8 cellular contexts compared by ENCODE assay signal in the genomic region with DNA sequence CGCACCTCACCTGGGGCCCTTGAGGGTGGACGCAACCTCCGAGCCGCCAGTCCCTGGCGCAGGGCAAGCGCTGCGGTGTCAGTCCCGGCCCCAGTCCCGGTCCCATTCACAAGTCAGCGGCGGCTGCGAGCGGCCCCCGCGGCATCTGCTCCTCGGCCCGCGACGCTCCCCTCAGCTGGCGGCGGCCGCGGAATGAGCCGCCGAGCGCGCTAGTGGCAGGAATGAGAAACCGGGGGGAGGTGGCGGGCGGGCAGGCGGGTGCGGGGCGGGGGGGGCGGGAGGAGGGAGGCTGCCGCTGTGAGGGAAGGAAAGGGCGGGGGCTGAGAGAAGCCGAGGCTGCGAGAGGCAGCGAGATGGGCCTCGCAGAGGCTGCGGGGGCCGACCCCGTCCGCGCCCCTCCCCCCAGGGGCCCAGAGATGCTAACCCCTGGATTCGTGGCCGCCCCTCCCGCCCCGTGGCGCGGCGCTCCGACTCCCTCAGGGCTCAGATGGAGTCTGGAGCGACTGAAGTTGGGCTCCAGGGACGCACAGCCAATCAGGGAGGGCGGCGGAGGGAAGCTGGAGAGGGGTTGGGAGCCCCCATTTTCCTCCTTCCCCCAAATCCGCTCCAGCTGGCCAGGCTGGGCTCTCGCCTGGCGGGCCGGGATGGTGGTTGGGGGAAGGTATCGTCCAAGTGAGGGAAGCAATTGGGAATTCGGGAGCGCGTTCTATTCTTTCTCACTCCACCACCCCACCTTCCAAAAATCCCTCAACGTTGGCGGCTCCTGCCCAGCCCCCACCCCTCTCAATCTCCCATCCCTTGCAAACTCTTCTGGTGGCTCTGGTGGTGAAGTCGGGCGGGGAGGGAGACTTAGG. TPM values are rescaled to one million over a fixed set of nuclear protein-coding genes. Genes with fewer than 3 reads are reported as not detected.
DNase-seq lines count a peak whose midpoint lies in the region; ATAC-seq and TF ChIP-seq lines count a peak whose summit lies in the region.

A gene with protein sequence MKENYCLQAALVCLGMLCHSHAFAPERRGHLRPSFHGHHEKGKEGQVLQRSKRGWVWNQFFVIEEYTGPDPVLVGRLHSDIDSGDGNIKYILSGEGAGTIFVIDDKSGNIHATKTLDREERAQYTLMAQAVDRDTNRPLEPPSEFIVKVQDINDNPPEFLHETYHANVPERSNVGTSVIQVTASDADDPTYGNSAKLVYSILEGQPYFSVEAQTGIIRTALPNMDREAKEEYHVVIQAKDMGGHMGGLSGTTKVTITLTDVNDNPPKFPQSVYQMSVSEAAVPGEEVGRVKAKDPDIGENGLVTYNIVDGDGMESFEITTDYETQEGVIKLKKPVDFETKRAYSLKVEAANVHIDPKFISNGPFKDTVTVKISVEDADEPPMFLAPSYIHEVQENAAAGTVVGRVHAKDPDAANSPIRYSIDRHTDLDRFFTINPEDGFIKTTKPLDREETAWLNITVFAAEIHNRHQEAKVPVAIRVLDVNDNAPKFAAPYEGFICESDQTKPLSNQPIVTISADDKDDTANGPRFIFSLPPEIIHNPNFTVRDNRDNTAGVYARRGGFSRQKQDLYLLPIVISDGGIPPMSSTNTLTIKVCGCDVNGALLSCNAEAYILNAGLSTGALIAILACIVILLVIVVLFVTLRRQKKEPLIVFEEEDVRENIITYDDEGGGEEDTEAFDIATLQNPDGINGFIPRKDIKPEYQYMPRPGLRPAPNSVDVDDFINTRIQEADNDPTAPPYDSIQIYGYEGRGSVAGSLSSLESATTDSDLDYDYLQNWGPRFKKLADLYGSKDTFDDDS (minus strand): TSS at position 194 of the 854 bp plus-strand sequence. CDS start 117,194 bp downstream, outside the sequence.

- no peak within 1 kb of the TSS for H3K27ac Mint-ChIP-seq in CD14-positive monocyte

- 2% methylated on average over 44 to 56 of the region's 69 CpGs for WGBS in body of pancreas, 2 donors

- peaks cover 0 to 6% of the 10 kb centered on the region in 2 donors for H3K27me3 ChIP-seq in body of pancreas
- H3K27me3 ChIP-seq in iPS-15b (ENCODE audit: control insufficient read depth, insufficient read depth, low read length): peaks cover 76% of the 10 kb centered on the region
- H3K27me3 ChIP-seq in gastrocnemius medialis: peaks cover 8 to 32% (median 11%) of the 10 kb centered on the region in 3 donors

- DNase-seq in GM13977 (ENCODE audit: low spot score): peak; percentile 18
- peak in 3 of 4 donors; percentile 15 to 21 (median 16) for DNase-seq in body of pancreas
- DNase-seq in gastrocnemius medialis: peak in 1 of 2 donors; percentile 11
- DNase-seq in DMS53 (lab: John Stamatoyannopoulos, UW): no peak
- no peak for DNase-seq in HPDE6-E6E7 (ENCODE audit: extremely low spot score)
- no peak for DNase-seq in 8988T
- no peak for DNase-seq in CD14-positive monocyte (ENCODE audit: low spot score)

- H3K4me1 Mint-ChIP-seq in CD14-positive monocyte: no peaks in the 10 kb centered on the region

- intact Hi-C loops in body of pancreas (cut with DNase I): no loop called here
- intact Hi-C loops in gastrocnemius medialis (cut with DNase I; ENCODE audit: low total_unique reads): loop anchor here (2.0 to 5.0 kb wide), 2 partner anchors 17 to 1145 kb away; no protein-coding TSS in a partner anchor
- intact Hi-C loops in CD14-positive monocyte (cut with micrococcal nuclease): no loop called here

- H3K27ac ChIP-seq in body of pancreas: peak within 1 kb of the TSS in 3 of 4 donors; percentile 33 to 61 (median 41)
- H3K27ac ChIP-seq in gastrocnemius medialis: peak within 1 kb of the TSS; percentile 55 to 67 (median 62)

- H3K4me3 ChIP-seq in body of pancreas: no peak within 1 kb of the TSS
- peak within 1 kb of the TSS; percentile 81 for H3K4me3 ChIP-seq in iPS-15b (ENCODE audit: low read depth, low read length)
- peak within 1 kb of the TSS; percentile 57 to 68 (median 62) for H3K4me3 ChIP-seq in gastrocnemius medialis

- no peaks in the 10 kb centered on the region for H3K9me3 ChIP-seq in body of pancreas
- no peaks in the 10 kb centered on the region for H3K9me3 ChIP-seq in iPS-15b (ENCODE audit: control insufficient read depth, insufficient read depth, low read length)
- no peaks in the 10 kb centered on the region for H3K9me3 ChIP-seq in gastrocnemius medialis

- H3K36me3 Mint-ChIP-seq in CD14-positive monocyte: no peaks in the 10 kb centered on the region

- H3K27me3 Mint-ChIP-seq in CD14-positive monocyte (ENCODE audit: low read depth in 3 of 3): peaks cover 51 to 70% (median 67%) of the 10 kb centered on the region in 3 donors

- ATAC-seq in body of pancreas (peak; percentile 38), gastrocnemius medialis (no peak)

- H3K9ac ChIP-seq in iPS-15b (ENCODE audit: low read depth, low read length): peak within 1 kb of the TSS; percentile 37

- peak within 1 kb of the TSS in 1 of 2 donors; percentile 81 for H3K4me3 Mint-ChIP-seq in CD14-positive monocyte

- in situ Hi-C loops in GM13977 (cut with MboI; ENCODE audit: low pct_unique_long_range_greater_than_20kb, low sequenced_read_pairs, unreplicated experiment) (loop anchor here (25.0 kb wide), 1 partner anchor 1760 kb away; no protein-coding TSS in a partner anchor), gastrocnemius medialis (cut with MboI; ENCODE audit: low sequenced_read_pairs in 4 of 4) (loop anchor here in 1 of 4 donors (25.0 kb wide), 2 partner anchors 1035 to 1660 kb away; no protein-coding TSS in a partner anchor)

- peaks cover 0 to 15% (median 2%) of the 10 kb centered on the region in 7 donors for H3K9me3 Mint-ChIP-seq in CD14-positive monocyte

- TF ChIP-seq POLR2A in body of pancreas (IDR thresholded peaks at IDR 0.05): no peak
- peak in 1 of 2 donors; percentile 17 for TF ChIP-seq POLR2A in gastrocnemius medialis (IDR thresholded peaks at IDR 0.05)

- H3K36me3 ChIP-seq in body of pancreas (replicated peaks in 1 of 2; ENCODE audit: insufficient read depth in 1 of 2, low read depth in 2 of 2): no peaks in the 10 kb centered on the region
- H3K36me3 ChIP-seq in iPS-15b (ENCODE audit: control insufficient read depth, insufficient read depth, low read length): no peaks in the 10 kb centered on the region
- H3K36me3 ChIP-seq in gastrocnemius medialis: no peaks in the 10 kb centered on the region

- peaks cover 24% of the 10 kb centered on the region for H3K4me1 ChIP-seq in body of pancreas
- peaks cover 8% of the 10 kb centered on the region for H3K4me1 ChIP-seq in iPS-15b (ENCODE audit: control insufficient read depth, insufficient read depth, low read length)
- peaks cover 0 to 22% of the 10 kb centered on the region in 2 donors for H3K4me1 ChIP-seq in gastrocnemius medialis

- TF ChIP-seq CTCF in GM13977 (IDR thresholded peaks at IDR 0.05; ENCODE audit: extremely low read depth, insufficient read depth, missing control alignments) (no peak), body of pancreas (IDR thresholded peaks at IDR 0.05) (no peak), gastrocnemius medialis (IDR thresholded peaks at IDR 0.05 in 4 of 5, conservative IDR thresholded peaks at IDR 0.05 in 1 of 5) (peak in 2 of 5 experiments; percentile 40 to 42), CD14-positive monocyte (IDR thresholded peaks at IDR 0.05) (no peak)

RNA-seq across cellular contexts. Expression of the gene that starts here (rescaled TPM):
- total RNA-seq in body of pancreas: 10 to 100 TPM in 1 of 2 donors, 1 to 10 TPM in 1; 8.6 to 17.6 TPM
- total RNA-seq in gastrocnemius medialis: 10 to 100 TPM in 1 of 4 donors, 1 to 10 TPM in 3; 4.0 to 14.2 (median 8.6) TPM
- not detected for polyA plus RNA-seq in CD14-positive monocyte

Comparison
In these comparisons a context has a peak if more than half of its experiments do, and no peak if none do; other contexts are left out.
1. DNase-seq: peak in GM13977 (single experiment) and body of pancreas (3 of 4); none in DMS53 (single experiment), HPDE6-E6E7 (single experiment), 8988T (single experiment) and CD14-positive monocyte (single experiment).
2. H3K4me3 ChIP-seq: peak in iPS-15b (single experiment) and gastrocnemius medialis (4 of 4); none in body of pancreas (0 of 2).